ENCODE assay signal across 8 cellular contexts in genomic region chr7:137903382-137904169, GRCh38. TPM values are rescaled to one million over a fixed set of nuclear protein-coding genes. Genes with fewer than 3 reads are reported as not detected.
DNase-seq lines count a peak whose midpoint lies in the region; ATAC-seq and TF ChIP-seq lines count a peak whose summit lies in the region.

No MANE protein-coding gene starts in this region.

- H3K36me3 Mint-ChIP-seq in activated naive CD8-positive, alpha-beta T cell treated with anti-CD3 and anti-CD28 coated beads, Interleukin-2, amount 10 ng/mL, durations not matched to agents 7 days and 5 days: peaks cover 27% of the 10 kb centered on the region

- no peak overlapping the region for H3K4me3 Mint-ChIP-seq in activated naive CD8-positive, alpha-beta T cell treated with anti-CD3 and anti-CD28 coated beads, Interleukin-2, amount 10 ng/mL, durations not matched to agents 7 days and 5 days

- TF ChIP-seq CTCF in GM12874 (IDR thresholded peaks at IDR 0.05; ENCODE audit: insufficient read depth, low read depth, low read length): peak; percentile 58

- H3K9me3 Mint-ChIP-seq in activated naive CD8-positive, alpha-beta T cell treated with anti-CD3 and anti-CD28 coated beads, Interleukin-2, amount 10 ng/mL, durations not matched to agents 7 days and 5 days: peaks cover 3% of the 10 kb centered on the region

- peak overlapping the region; percentile 40 for H3K27ac Mint-ChIP-seq in activated naive CD8-positive, alpha-beta T cell treated with anti-CD3 and anti-CD28 coated beads, Interleukin-2, amount 10 ng/mL, durations not matched to agents 7 days and 5 days

- intact Hi-C loops in left cardiac atrium (cut with DNase I): loop anchor here (1.0 to 10.0 kb wide), 3 partner anchors 103 to 831 kb away; no protein-coding TSS in a partner anchor

- peak; percentile 69 for ATAC-seq in HG02588 (IDR thresholded peaks at IDR 0.05; ENCODE audit: unreplicated experiment)
- peak; percentile 47 for ATAC-seq in activated naive CD8-positive, alpha-beta T cell treated with anti-CD3 and anti-CD28 coated beads, Interleukin-2, amount 10 ng/mL, durations not matched to agents 7 days and 5 days (ENCODE audit: low read depth)
- peak; percentile 42 to 54 for ATAC-seq in left cardiac atrium

- no peaks in the 10 kb centered on the region for H3K27me3 Mint-ChIP-seq in activated naive CD8-positive, alpha-beta T cell treated with anti-CD3 and anti-CD28 coated beads, Interleukin-2, amount 10 ng/mL, durations not matched to agents 7 days and 5 days

- in situ Hi-C loops in SK-MEL-5 (cut with HindIII; ENCODE audit: low pct_unique_long_range_greater_than_20kb, low sequenced_read_pairs): no loop called here

- H3K4me1 Mint-ChIP-seq in activated naive CD8-positive, alpha-beta T cell treated with anti-CD3 and anti-CD28 coated beads, Interleukin-2, amount 10 ng/mL, durations not matched to agents 7 days and 5 days: peaks cover 14% of the 10 kb centered on the region

- POLR2A ChIA-PET in activated naive CD8-positive, alpha-beta T cell treated with anti-CD3 and anti-CD28 coated beads, Interleukin-2, amount 10 ng/mL, durations not matched to agents 7 days and 5 days (lab: Charles Lee): interaction anchor here (0.8 to 1.1 kb wide), 2 partner anchors 97 to 98 kb away, joined by 3 to 4 read pairs; partner anchors contain the start of gene CREB3L2

- DNase-seq in NCI-H1092 (lab: John Stamatoyannopoulos, UW) (peak; percentile 45), SK-MEL-5 (ENCODE audit: low read depth, low spot score) (peak; percentile 88), left cardiac atrium (peak; percentile 54), retina (peak; percentile 75), cortex of kidney (lab: John Stamatoyannopoulos, UW) (no peak)
- peak; percentile 41 for DNase-seq in activated naive CD8-positive, alpha-beta T cell treated with anti-CD3 and anti-CD28 coated beads, Interleukin-2, amount 10 ng/mL, durations not matched to agents 7 days and 5 days

RNA-seq across cellular contexts. Expression of gene DGKI, which starts 56.8 kb away (rescaled TPM):
- total RNA-seq in SK-MEL-5 (2014; rRNA removed; shearing (Covaris generic)): 3.1 and 3.6 TPM in 2 replicates
- 0.26 and 2.0 TPM in 2 replicates for polyA plus RNA-seq in SK-MEL-5 (2015; cell fraction: cytosol; rRNA removed)
- 0.99 and 2.5 TPM in 2 replicates for polyA plus RNA-seq in SK-MEL-5 (2015; cell fraction: nucleus; rRNA removed)
- total RNA-seq in activated naive CD8-positive, alpha-beta T cell treated with anti-CD3 and anti-CD28 coated beads, Interleukin-2, amount 10 ng/mL, durations not matched to agents 7 days and 5 days: not detected
- total RNA-seq in left cardiac atrium: 10 to 100 TPM in 1 of 2 donors, 1 to 10 TPM in 1; 7.2 to 19.1 TPM
